ENCODE assay signal across 1 cellular context in the genomic region with DNA sequence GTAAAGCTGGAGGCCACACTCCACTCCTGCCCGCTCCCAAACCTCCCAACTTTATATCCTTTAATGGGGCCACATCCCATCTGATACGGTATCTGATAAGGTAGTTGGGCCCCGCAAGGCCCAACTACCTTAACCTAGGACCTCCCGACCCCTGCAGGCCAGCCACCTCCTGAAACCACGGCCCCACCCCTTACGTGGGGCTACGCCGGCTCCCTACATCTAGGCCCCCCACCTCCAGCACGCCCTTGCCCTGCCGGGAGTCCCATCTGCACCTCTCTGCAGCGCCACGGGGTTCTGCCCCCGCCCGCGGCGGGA.
TF ChIP-seq lines count a peak whose summit lies in the region.

No MANE protein-coding gene starts in this region.

TF ChIP-seq in liver, 16 proteins besides CTCF, POLR2A, EP300 and RAD21 (continued from another document):
- TF ChIP-seq, protein P1, sequence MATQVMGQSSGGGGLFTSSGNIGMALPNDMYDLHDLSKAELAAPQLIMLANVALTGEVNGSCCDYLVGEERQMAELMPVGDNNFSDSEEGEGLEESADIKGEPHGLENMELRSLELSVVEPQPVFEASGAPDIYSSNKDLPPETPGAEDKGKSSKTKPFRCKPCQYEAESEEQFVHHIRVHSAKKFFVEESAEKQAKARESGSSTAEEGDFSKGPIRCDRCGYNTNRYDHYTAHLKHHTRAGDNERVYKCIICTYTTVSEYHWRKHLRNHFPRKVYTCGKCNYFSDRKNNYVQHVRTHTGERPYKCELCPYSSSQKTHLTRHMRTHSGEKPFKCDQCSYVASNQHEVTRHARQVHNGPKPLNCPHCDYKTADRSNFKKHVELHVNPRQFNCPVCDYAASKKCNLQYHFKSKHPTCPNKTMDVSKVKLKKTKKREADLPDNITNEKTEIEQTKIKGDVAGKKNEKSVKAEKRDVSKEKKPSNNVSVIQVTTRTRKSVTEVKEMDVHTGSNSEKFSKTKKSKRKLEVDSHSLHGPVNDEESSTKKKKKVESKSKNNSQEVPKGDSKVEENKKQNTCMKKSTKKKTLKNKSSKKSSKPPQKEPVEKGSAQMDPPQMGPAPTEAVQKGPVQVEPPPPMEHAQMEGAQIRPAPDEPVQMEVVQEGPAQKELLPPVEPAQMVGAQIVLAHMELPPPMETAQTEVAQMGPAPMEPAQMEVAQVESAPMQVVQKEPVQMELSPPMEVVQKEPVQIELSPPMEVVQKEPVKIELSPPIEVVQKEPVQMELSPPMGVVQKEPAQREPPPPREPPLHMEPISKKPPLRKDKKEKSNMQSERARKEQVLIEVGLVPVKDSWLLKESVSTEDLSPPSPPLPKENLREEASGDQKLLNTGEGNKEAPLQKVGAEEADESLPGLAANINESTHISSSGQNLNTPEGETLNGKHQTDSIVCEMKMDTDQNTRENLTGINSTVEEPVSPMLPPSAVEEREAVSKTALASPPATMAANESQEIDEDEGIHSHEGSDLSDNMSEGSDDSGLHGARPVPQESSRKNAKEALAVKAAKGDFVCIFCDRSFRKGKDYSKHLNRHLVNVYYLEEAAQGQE (IDR thresholded peaks at IDR 0.05), result no peak
- TF ChIP-seq TAF1 (conservative IDR thresholded peaks at IDR 0.05) (no peak), SP1 (IDR thresholded peaks at IDR 0.05) (no peak), GABPA (IDR thresholded peaks at IDR 0.05 in 1 of 2, conservative IDR thresholded peaks at IDR 0.05 in 1 of 2) (no peak), NR2F2 (IDR thresholded peaks at IDR 0.05) (no peak), MAX (IDR thresholded peaks at IDR 0.05) (no peak)
- TF ChIP-seq, protein P2, sequence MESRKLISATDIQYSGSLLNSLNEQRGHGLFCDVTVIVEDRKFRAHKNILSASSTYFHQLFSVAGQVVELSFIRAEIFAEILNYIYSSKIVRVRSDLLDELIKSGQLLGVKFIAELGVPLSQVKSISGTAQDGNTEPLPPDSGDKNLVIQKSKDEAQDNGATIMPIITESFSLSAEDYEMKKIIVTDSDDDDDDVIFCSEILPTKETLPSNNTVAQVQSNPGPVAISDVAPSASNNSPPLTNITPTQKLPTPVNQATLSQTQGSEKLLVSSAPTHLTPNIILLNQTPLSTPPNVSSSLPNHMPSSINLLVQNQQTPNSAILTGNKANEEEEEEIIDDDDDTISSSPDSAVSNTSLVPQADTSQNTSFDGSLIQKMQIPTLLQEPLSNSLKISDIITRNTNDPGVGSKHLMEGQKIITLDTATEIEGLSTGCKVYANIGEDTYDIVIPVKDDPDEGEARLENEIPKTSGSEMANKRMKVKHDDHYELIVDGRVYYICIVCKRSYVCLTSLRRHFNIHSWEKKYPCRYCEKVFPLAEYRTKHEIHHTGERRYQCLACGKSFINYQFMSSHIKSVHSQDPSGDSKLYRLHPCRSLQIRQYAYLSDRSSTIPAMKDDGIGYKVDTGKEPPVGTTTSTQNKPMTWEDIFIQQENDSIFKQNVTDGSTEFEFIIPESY (IDR thresholded peaks at IDR 0.05), result no peak
TF ChIP-seq in liver: peak in this region for 0.
